Comparison of ENCODE assay signal across 12 cellular contexts in the genomic region with DNA sequence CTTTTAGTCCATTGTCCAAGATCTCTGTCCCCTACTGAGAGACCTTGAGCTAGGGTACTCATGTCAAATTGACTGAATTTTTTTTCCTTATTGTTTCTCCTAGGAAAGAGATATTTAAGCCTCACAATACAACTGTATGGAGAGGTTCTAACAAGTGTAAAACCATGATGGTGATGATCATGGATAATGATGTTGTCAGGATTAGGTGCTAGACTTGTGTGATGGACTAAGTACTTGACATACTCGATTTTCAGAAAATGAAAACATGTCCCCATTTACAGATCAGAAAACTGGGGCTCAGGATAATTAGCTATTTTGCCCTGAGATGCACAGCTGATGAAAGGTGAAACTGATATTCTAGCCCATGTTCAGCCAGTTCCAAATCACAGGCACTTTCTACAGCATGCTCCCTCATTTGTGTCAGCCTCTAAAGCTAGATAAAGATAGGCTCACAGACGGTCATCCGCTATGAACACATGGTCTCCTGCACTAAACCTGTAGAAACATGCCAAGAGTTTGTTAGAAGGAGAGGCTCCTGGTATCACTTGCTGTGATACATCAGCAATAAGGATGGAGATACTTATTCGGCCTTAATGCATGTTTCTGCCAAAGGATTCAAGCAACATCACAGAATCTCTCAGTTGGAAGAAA.
DNase-seq lines count a peak whose midpoint lies in the region; ATAC-seq and TF ChIP-seq lines count a peak whose summit lies in the region.
"Had no signal": no experiment of that assay in that cellular context is flagged by ENCODE, and none has a peak within 500 bp of the region (broad histone marks: within the 10 kb centered on the region; RNA-seq: fewer than 3 reads in every experiment).

No MANE protein-coding gene starts in this region.

- H3K36me3 Mint-ChIP-seq in naive B cell, result peaks cover 0 to 6% of the 10 kb centered on the region in 2 donors

- H3K27me3 Mint-ChIP-seq in naive B cell, result no peaks in the 10 kb centered on the region

- H3K4me1 ChIP-seq in left ventricle myocardium inferior (peaks cover 65% of the 10 kb centered on the region), ascending aorta (peaks cover 13 to 62% of the 10 kb centered on the region in 2 donors), aorta (ENCODE audit: control insufficient read depth in 1 of 2, insufficient read depth in 2 of 2, low read length in 2 of 2) (peaks cover 10 to 17% of the 10 kb centered on the region in 2 donors)

- H3K9me3 ChIP-seq in left ventricle myocardium inferior (replicated peaks) (no peaks in the 10 kb centered on the region), ascending aorta (no peaks in the 10 kb centered on the region), aorta (ENCODE audit: control insufficient read depth, low read length) (no peaks in the 10 kb centered on the region)

- peak overlapping the region; percentile 89 to 99 (median 92) for H3K27ac Mint-ChIP-seq in naive B cell

- DNase-seq in left ventricle myocardium inferior (no peak), left cardiac atrium (no peak), ascending aorta (ENCODE audit: low spot score in 2 of 2) (no peak), naive B cell (no peak), aorta (no peak), CD1c-positive myeloid dendritic cell (ENCODE audit: extremely low spot score) (no peak), Kasumi-1 (lab: John Stamatoyannopoulos, UW) (no peak)
- DNase-seq: activated CD8-positive, alpha-beta memory T cell treated with anti-CD3 and anti-CD28 coated beads, Interleukin-2, amount 50 U/mL, for 4 hours; endodermal cell; NCI-H1436 treated with DMSO at 0.1 percent for 48 hours; SHP77 had no signal

- WGBS in aorta, 2 donors, result 44 to 52% methylated on average over 4 of the region's 4 CpGs

- H3K4me3 ChIP-seq in left ventricle myocardium inferior (no peak overlapping the region), ascending aorta (peak overlapping the region in 1 of 2 donors; percentile 12), aorta (ENCODE audit: low read length in 2 of 2) (no peak overlapping the region)

- peak overlapping the region; percentile 58 to 95 (median 78) for H3K4me3 Mint-ChIP-seq in naive B cell
- H3K4me3 Mint-ChIP-seq: endodermal cell had no signal

- H3K27me3 ChIP-seq in left ventricle myocardium inferior (ENCODE audit: low read depth) (no peaks in the 10 kb centered on the region), ascending aorta (no peaks in the 10 kb centered on the region), aorta (ENCODE audit: control insufficient read depth in 1 of 2, insufficient read depth in 2 of 2, low read length in 1 of 2) (no peaks in the 10 kb centered on the region)

- peaks cover 41 to 55% (median 41%) of the 10 kb centered on the region in 3 donors for H3K4me1 Mint-ChIP-seq in naive B cell

- TF ChIP-seq CTCF in left ventricle myocardium inferior (IDR thresholded peaks at IDR 0.05; ENCODE audit: borderline replicate concordance) (no peak), ascending aorta (IDR thresholded peaks at IDR 0.05) (no peak)

- H3K27ac ChIP-seq in left ventricle myocardium inferior (replicated peaks) (peak overlapping the region; percentile 56), ascending aorta (peak overlapping the region; percentile 77 to 79), aorta (ENCODE audit: low read depth in 1 of 2, low read length in 2 of 2) (peak overlapping the region; percentile 37 to 74)

- H3K36me3 ChIP-seq in left ventricle myocardium inferior (no peaks in the 10 kb centered on the region), ascending aorta (no peaks in the 10 kb centered on the region), aorta (ENCODE audit: control insufficient read depth in 1 of 2, insufficient read depth in 2 of 2, low read length in 1 of 2) (no peaks in the 10 kb centered on the region)

- intact Hi-C loops in left ventricle myocardium inferior (cut with micrococcal nuclease), result no loop called here
- intact Hi-C loops in left cardiac atrium (cut with DNase I), result no loop called here
- intact Hi-C loops in ascending aorta (cut with DNase I), result no loop called here
- intact Hi-C loops in aorta (cut with DNase I), result no loop called here

- ATAC-seq in left cardiac atrium (no peak), naive B cell (ENCODE audit: low read depth in 2 of 2) (no peak), aorta (ENCODE audit: low FRiP score) (no peak), HG02623 (IDR thresholded peaks at IDR 0.05; ENCODE audit: unreplicated experiment) (no peak)

- H3K9me3 Mint-ChIP-seq in naive B cell, result no peaks in the 10 kb centered on the region
- H3K9me3 Mint-ChIP-seq: endodermal cell had no signal
